In the genomic region with DNA sequence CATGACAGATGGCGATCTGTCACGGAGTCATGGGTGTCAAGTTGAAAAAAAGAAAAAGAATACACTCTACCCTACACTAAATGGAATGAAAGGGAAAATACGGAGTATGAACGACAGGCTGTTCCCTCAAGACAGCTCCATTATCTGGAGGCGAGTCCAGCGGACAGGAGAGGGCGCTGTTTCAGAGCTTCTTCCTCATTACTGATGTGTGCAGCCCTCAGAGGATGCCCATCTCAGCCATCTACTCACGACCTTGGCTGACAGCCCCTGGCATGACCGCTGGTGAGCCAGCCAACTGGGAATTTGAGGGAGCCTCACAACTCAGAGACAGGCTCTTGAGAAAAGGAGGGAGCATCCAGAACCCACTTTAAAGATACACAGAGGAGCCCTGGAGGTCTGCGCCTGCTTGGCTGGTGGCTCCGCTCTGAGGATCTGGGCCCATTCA, we compare ENCODE assay signal across 8 cellular contexts. TPM values are rescaled to one million over a fixed set of nuclear protein-coding genes. Genes with fewer than 3 reads are reported as not detected.
DNase-seq lines count a peak whose midpoint lies in the region; TF ChIP-seq lines count a peak whose summit lies in the region.

No MANE protein-coding gene starts in this region.

- H3K18ac ChIP-seq in trophoblast cell (ENCODE audit: low read length), result no peak overlapping the region

- H3K79me1 ChIP-seq in trophoblast cell (ENCODE audit: low read length), result no peaks in the 10 kb centered on the region

- H2BK12ac ChIP-seq in trophoblast cell (ENCODE audit: low read length), result no peak overlapping the region

- no peak overlapping the region for H3K23ac ChIP-seq in trophoblast cell (ENCODE audit: low read length)

- no peak overlapping the region for H2BK5ac ChIP-seq in trophoblast cell (ENCODE audit: low read depth, low read length, poor library complexity)

- no peak overlapping the region for H2AFZ ChIP-seq in trophoblast cell (ENCODE audit: insufficient read depth, low read length, poor library complexity)

- no peaks in the 10 kb centered on the region for H3K79me2 ChIP-seq in trophoblast cell (ENCODE audit: control insufficient read depth, insufficient read depth, low read length, poor library complexity)

- no peak overlapping the region for H4K12ac ChIP-seq in trophoblast cell (ENCODE audit: low read depth, low read length)

- H3K4me3 ChIP-seq in HL-60 (replicated peaks; ENCODE audit: insufficient read depth, low read length) (no peak overlapping the region), trophoblast cell (ENCODE audit: low read depth, low read length) (no peak overlapping the region), tibial nerve (no peak overlapping the region)

- H2AK5ac ChIP-seq in trophoblast cell (ENCODE audit: low read length), result no peak overlapping the region

- DNase-seq in GM10248 (ENCODE audit: extremely low spot score), result peak; percentile 66
- DNase-seq in HL-60 (ENCODE audit: low read depth in 1 of 2, low spot score in 1 of 2), result peak; percentile 33 to 75
- DNase-seq in SHP77 (lab: John Stamatoyannopoulos, UW), result peak; percentile 77 to 84
- peak; percentile 69 for DNase-seq in activated gamma-delta T cell treated with anti-CD3 and anti-CD28 coated beads, Interleukin-2, amount 50 U/mL, for 16 hours (ENCODE audit: low read depth)
- DNase-seq in glomerular visceral epithelial cell (ENCODE audit: extremely low spot score), result peak; percentile 75
- DNase-seq in trophoblast cell, result peak; percentile 72 to 85
- DNase-seq in tibial nerve (ENCODE audit: low spot score in 2 of 2), result peak; percentile 68 to 85
- DNase-seq in cortex of kidney (lab: John Stamatoyannopoulos, UW), result no peak

- no peak overlapping the region for H3K4me2 ChIP-seq in trophoblast cell (ENCODE audit: low read length)

- H3K27me3 ChIP-seq in HL-60 (ENCODE audit: insufficient read depth, poor library complexity, severe bottlenecking) (no peaks in the 10 kb centered on the region), trophoblast cell (ENCODE audit: insufficient read depth, low read length) (no peaks in the 10 kb centered on the region), tibial nerve (no peaks in the 10 kb centered on the region)

- CTCF ChIA-PET in GM10248 (lab: Yijun Ruan, JAX), result interaction anchor here (0.6 to 4.9 kb wide), 67 partner anchors 9 to 513 kb away, joined by 3 to 62 read pairs (median 5); partner anchors contain the start of genes DUSP5 and SMNDC1

- no peak for TF ChIP-seq POLR2A in tibial nerve (IDR thresholded peaks at IDR 0.05)

- peak; percentile 78 for TF ChIP-seq CTCF in GM10248 (IDR thresholded peaks at IDR 0.05; ENCODE audit: control extremely low read depth, extremely low read depth, low read depth, missing control alignments)
- peak; percentile 88 for TF ChIP-seq CTCF in HL-60 (IDR thresholded peaks at IDR 0.05; ENCODE audit: insufficient read depth, low read length)
- TF ChIP-seq CTCF in tibial nerve (IDR thresholded peaks at IDR 0.05), result peak; percentile 48 to 79 (median 65)

- H3K27ac ChIP-seq in HL-60 (replicated peaks) (no peak overlapping the region), trophoblast cell (ENCODE audit: low read depth, low read length) (no peak overlapping the region), tibial nerve (peak overlapping the region in 1 of 4 donors; percentile 15)

- H4K8ac ChIP-seq in trophoblast cell (ENCODE audit: low read depth, low read length), result no peak overlapping the region

- no peak overlapping the region for H3K14ac ChIP-seq in trophoblast cell (ENCODE audit: low read length)

- no peak for TF ChIP-seq EP300 in tibial nerve (IDR thresholded peaks at IDR 0.05)

- no peak overlapping the region for H4K91ac ChIP-seq in trophoblast cell (ENCODE audit: low read depth, low read length)

- POLR2A ChIA-PET in GM10248 (lab: Yijun Ruan, JAX), result interaction anchor here (0.7 to 1.9 kb wide), 5 partner anchors 54 to 157 kb away, joined by 3 to 10 read pairs (median 5); no protein-coding TSS in a partner anchor

- H3K9ac ChIP-seq in trophoblast cell (ENCODE audit: low read length), result no peak overlapping the region

- no peak overlapping the region for H2BK120ac ChIP-seq in trophoblast cell (ENCODE audit: insufficient read depth, low read length, poor library complexity)

- H3K9me3 ChIP-seq in trophoblast cell (ENCODE audit: insufficient read depth, low read depth, low read length), result no peaks in the 10 kb centered on the region
- H3K9me3 ChIP-seq in tibial nerve, result no peaks in the 10 kb centered on the region

- H3K4me1 ChIP-seq in trophoblast cell (ENCODE audit: control insufficient read depth in 1 of 2, insufficient read depth in 2 of 2, low read length in 2 of 2), result peaks cover 16 to 25% of the 10 kb centered on the region in 2 experiments
- H3K4me1 ChIP-seq in tibial nerve, result peaks cover 0 to 18% (median 15%) of the 10 kb centered on the region in 4 donors

- no CpG with 5 or more reads among the region's 11 CpGs for WGBS in trophoblast cell (ENCODE audit: extremely low coverage, insufficient coverage, insufficient read length)
- 26 to 29% methylated on average over 11 of the region's 11 CpGs for WGBS in tibial nerve, 2 donors

- no peak overlapping the region for H3K4ac ChIP-seq in trophoblast cell (ENCODE audit: low read depth, low read length)

- H3K36me3 ChIP-seq in trophoblast cell (ENCODE audit: control insufficient read depth in 1 of 2, insufficient read depth in 2 of 2, low read length in 2 of 2), result no peaks in the 10 kb centered on the region
- H3K36me3 ChIP-seq in tibial nerve, result no peaks in the 10 kb centered on the region

RNA-seq across cellular contexts. Expression of gene SMNDC1, which starts 49.6 kb away (rescaled TPM):
- 35.4 and 36.5 TPM in 2 replicates for polyA plus RNA-seq in trophoblast cell (2013)
- total RNA-seq in tibial nerve, result 10 to 100 TPM; 11.4 to 21.0 (median 15.3) TPM
